In genomic region chrX:23331701-23332100, GRCh38 we compare ENCODE assay signal across 18 cellular contexts. TPM values are rescaled to one million over a fixed set of nuclear protein-coding genes. Genes with fewer than 3 reads are reported as not detected.
A peak's percentile ranks its signal among the peaks of the same experiment; 100 is the strongest.
DNase-seq lines count a peak whose midpoint lies in the region; TF ChIP-seq lines count a peak whose summit lies in the region.
"Had no signal": no experiment of that assay in that cellular context is flagged by ENCODE, and none has a peak within 500 bp of the region (broad histone marks: within the 10 kb centered on the region; RNA-seq: fewer than 3 reads in every experiment).

No MANE protein-coding gene starts in this region.

- no peaks in the 10 kb centered on the region for H3K9me3 ChIP-seq in breast epithelium
- H3K9me3 ChIP-seq in esophagus muscularis mucosa: no peaks in the 10 kb centered on the region
- H3K9me3 ChIP-seq: mucosa of descending colon, pancreas had no signal

- DNase-seq in breast epithelium (ENCODE audit: low spot score in 2 of 2) (no peak), MCF 10A (ENCODE audit: unreplicated experiment) (no peak), esophagus muscularis mucosa (ENCODE audit: extremely low spot score) (no peak), nephron progenitor cell (peak; percentile 14), type B pancreatic cell (ENCODE audit: extremely low spot score, unreplicated experiment) (no peak), NOMO-1 (lab: John Stamatoyannopoulos, UW; ENCODE audit: unreplicated experiment in 2 of 2) (no peak), AG20443 (ENCODE audit: low spot score) (no peak), superior temporal gyrus (ENCODE audit: extremely low spot score) (no peak)
- DNase-seq: activated effector memory CD4-positive, alpha-beta T cell treated with Interleukin-2 at 50 U/mL for 16 hours; cortex of kidney; mucosa of descending colon; NCI-H2171; NK-92 treated with Interleukin-12 subunit alpha and Interleukin-12 subunit beta, amount 100 ng/mL, for 24 hours; stimulated activated CD4-positive, alpha-beta T cell treated with anti-CD3 and anti-CD28 coated beads, Interleukin-12 subunit alpha, Interleukin-12 subunit beta, amount 100 ng/mL, for 4 hours; stimulated activated naive B cell treated with anti-CD40 and anti-IgM and Interleukin-4, amounts not matched to agents 10 μg/mL and 1 μg/mL and 100 μg/mL, for 72 hours had no signal

- CTCF ChIA-PET in MCF 10A (lab: Yijun Ruan, JAX): no interaction called here

- H3K27ac Mint-ChIP-seq in MCF 10A (ENCODE audit: low read depth, unreplicated experiment) (no peak overlapping the region), nephron progenitor cell (no peak overlapping the region), type B pancreatic cell (no peak overlapping the region)
- H3K27ac Mint-ChIP-seq: T-helper 1 cell treated with Interleukin-12 subunit alpha and Interleukin-12 subunit beta and Interleukin-4 antibody, amounts not matched to agents 30 μg/mL and 1 μg/mL, for 36 hours had no signal

- H3K36me3 ChIP-seq in breast epithelium (no peaks in the 10 kb centered on the region), esophagus muscularis mucosa (no peaks in the 10 kb centered on the region)
- H3K36me3 ChIP-seq: pancreas had no signal

- H3K9me3 Mint-ChIP-seq in MCF 10A (ENCODE audit: unreplicated experiment): no peaks in the 10 kb centered on the region
- H3K9me3 Mint-ChIP-seq in nephron progenitor cell: no peaks in the 10 kb centered on the region
- H3K9me3 Mint-ChIP-seq in type B pancreatic cell: peaks cover 4% of the 10 kb centered on the region
- H3K9me3 Mint-ChIP-seq: stimulated activated naive B cell treated with anti-CD40 and anti-IgM and Interleukin-4, amounts not matched to agents 10 μg/mL and 1 μg/mL and 100 μg/mL, for 72 hours; T-helper 1 cell treated with Interleukin-12 subunit alpha and Interleukin-12 subunit beta and Interleukin-4 antibody, amounts not matched to agents 30 μg/mL and 1 μg/mL, for 36 hours had no signal

- TF ChIP-seq EP300 in esophagus muscularis mucosa (IDR thresholded peaks at IDR 0.05): no peak

- H3K27ac ChIP-seq in breast epithelium (no peak overlapping the region), esophagus muscularis mucosa (replicated peaks in 1 of 4) (peak overlapping the region in 2 of 4 donors; percentile 2 to 36)
- H3K27ac ChIP-seq: epithelial cell of prostate, pancreas had no signal

- TF ChIP-seq POLR2A in breast epithelium (IDR thresholded peaks at IDR 0.05) (no peak), esophagus muscularis mucosa (IDR thresholded peaks at IDR 0.05; ENCODE audit: low read depth) (no peak)

- H3K36me3 Mint-ChIP-seq in MCF 10A (ENCODE audit: insufficient read depth, unreplicated experiment) (peaks cover 6% of the 10 kb centered on the region), nephron progenitor cell (ENCODE audit: low read depth) (no peaks in the 10 kb centered on the region), type B pancreatic cell (peaks cover 4% of the 10 kb centered on the region)

- 46% methylated on average over 11 of the region's 11 CpGs for WGBS in esophagus muscularis mucosa

- intact Hi-C loops in breast epithelium (cut with DNase I; ENCODE audit: low total_unique reads): no loop called here
- intact Hi-C loops in MCF 10A (cut with micrococcal nuclease): no loop called here
- intact Hi-C loops in esophagus muscularis mucosa (cut with DNase I): no loop called here

- H3K27me3 ChIP-seq in breast epithelium: peaks cover 0 to 81% of the 10 kb centered on the region in 2 donors
- peaks cover 0 to 29% (median 2%) of the 10 kb centered on the region in 4 donors for H3K27me3 ChIP-seq in esophagus muscularis mucosa

- H3K4me1 Mint-ChIP-seq in MCF 10A (ENCODE audit: insufficient read depth, unreplicated experiment) (no peaks in the 10 kb centered on the region), nephron progenitor cell (peaks cover 38% of the 10 kb centered on the region), type B pancreatic cell (ENCODE audit: unreplicated experiment) (peaks cover 7% of the 10 kb centered on the region)

- H3K4me3 ChIP-seq in breast epithelium (peak overlapping the region in 2 of 3 donors; percentile 48 to 67), esophagus muscularis mucosa (peak overlapping the region; percentile 49 to 62 (median 52))
- H3K4me3 ChIP-seq: mucosa of descending colon, pancreas had no signal

- no peak for TF ChIP-seq CTCF in breast epithelium (IDR thresholded peaks at IDR 0.05)
- TF ChIP-seq CTCF in MCF 10A (IDR thresholded peaks at IDR 0.05; ENCODE audit: unreplicated experiment): no peak
- no peak for TF ChIP-seq CTCF in esophagus muscularis mucosa (IDR thresholded peaks at IDR 0.05)
- TF ChIP-seq CTCF in nephron progenitor cell (IDR thresholded peaks at IDR 0.05): no peak
- TF ChIP-seq CTCF in type B pancreatic cell (conservative IDR thresholded peaks at IDR 0.05): no peak

- peaks cover 77% of the 10 kb centered on the region for H3K27me3 Mint-ChIP-seq in MCF 10A (ENCODE audit: insufficient read depth, unreplicated experiment)
- peaks cover 91% of the 10 kb centered on the region for H3K27me3 Mint-ChIP-seq in nephron progenitor cell (ENCODE audit: low read depth, poor library complexity)
- peaks cover 94% of the 10 kb centered on the region for H3K27me3 Mint-ChIP-seq in type B pancreatic cell

- H3K4me3 Mint-ChIP-seq in MCF 10A (ENCODE audit: unreplicated experiment): no peak overlapping the region
- H3K4me3 Mint-ChIP-seq in nephron progenitor cell: peak overlapping the region; percentile 82
- peak overlapping the region; percentile 88 for H3K4me3 Mint-ChIP-seq in type B pancreatic cell

- H3K4me1 ChIP-seq in breast epithelium (no peaks in the 10 kb centered on the region), esophagus muscularis mucosa (peaks cover 5 to 28% (median 24%) of the 10 kb centered on the region in 4 donors)
- H3K4me1 ChIP-seq: pancreas had no signal

- BruUV-seq in MCF 10A (replicated peaks; lab: Mats Ljungman, UMichigan): no TSS peak

- POLR2A ChIA-PET in MCF 10A (lab: Yijun Ruan, JAX): no interaction called here

RNA-seq across cellular contexts. Expression of gene PTCHD1, which starts 2.9 kb away (rescaled TPM):
- 1 to 10 TPM in 2 of 3 donors, under 1 TPM in 1; under 0.01 to 5.7 (median 1.3) TPM for total RNA-seq in breast epithelium
- not detected in 2 replicates for total RNA-seq in MCF 10A (2022)
- total RNA-seq in esophagus muscularis mucosa: 1 to 10 TPM; 5.8 to 9.1 (median 8.0) TPM
- total RNA-seq in type B pancreatic cell (ENCODE audit: low replicate concordance): 6.0 and 21.6 TPM in 2 replicates
